18 cellular contexts compared by ENCODE assay signal in the genomic region with DNA sequence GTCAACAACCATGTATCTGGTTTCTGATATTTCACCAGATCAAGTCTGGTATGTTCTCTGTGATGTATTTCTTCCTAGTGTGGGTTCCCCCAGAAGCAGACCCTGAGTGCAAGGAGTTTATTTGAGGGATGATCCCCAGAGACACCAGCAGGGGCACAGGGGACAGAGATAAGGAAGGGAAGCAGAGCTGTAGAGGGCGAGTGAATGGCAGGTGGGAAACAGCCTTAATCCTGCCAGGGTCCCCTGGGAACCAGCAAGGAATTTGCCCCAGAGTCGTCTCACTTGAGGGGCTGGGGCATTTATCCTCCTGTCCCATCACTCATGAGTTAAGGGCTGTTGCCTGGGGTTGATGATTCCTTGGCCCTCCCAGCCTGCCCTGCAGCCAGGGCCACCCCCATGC.
DNase-seq lines count a peak whose midpoint lies in the region; ATAC-seq, FAIRE-seq and TF ChIP-seq lines count a peak whose summit lies in the region.
"Had no signal": no experiment of that assay in that cellular context is flagged by ENCODE, and none has a peak within 500 bp of the region (broad histone marks: within the 10 kb centered on the region; RNA-seq: fewer than 3 reads in every experiment).

No MANE protein-coding gene starts in this region.

- no TSS peak for BruUV-seq in GM12878 (replicated peaks; lab: Mats Ljungman, UMichigan)

- no peak overlapping the region for H3K9ac ChIP-seq in GM12878 (ENCODE audit: control insufficient read depth, insufficient read depth, low read length)
- H3K9ac ChIP-seq in trophoblast cell (ENCODE audit: low read length), result no peak overlapping the region

- POLR2A ChIA-PET in GM12878 (lab: Charles Lee), result no interaction called here

- H3K4me1 ChIP-seq in GM12878 (ENCODE audit: control insufficient read depth, insufficient read depth, low read length) (peaks cover 16% of the 10 kb centered on the region), trophoblast cell (ENCODE audit: control insufficient read depth in 1 of 2, insufficient read depth in 2 of 2, low read length in 2 of 2) (peaks cover 9 to 18% of the 10 kb centered on the region in 2 experiments)
- H3K4me1 ChIP-seq: Peyer's patch had no signal

- SMC1A ChIA-PET in GM12878 (lab: Charles Lee; ENCODE audit: uncharacterized antibody, unreplicated experiment), result no interaction called here

- TF ChIP-seq EP300 in GM12878 (IDR thresholded peaks at IDR 0.05; ENCODE audit: borderline replicate concordance in 1 of 2, control insufficient read depth in 1 of 2, low read depth in 2 of 2, low read length in 2 of 2), result no peak

- RAD21 ChIA-PET in GM12878 (lab: Charles Lee; ENCODE audit: unreplicated experiment), result no interaction called here

- no peak for TF ChIP-seq POLR2A in GM12878 (IDR thresholded peaks at IDR 0.05; ENCODE audit: low read depth, low read length)

- FAIRE-seq in GM12878 (lab: Jason Lieb, UNC), result no peak

- DNase-seq in D341Med (ENCODE audit: low spot score) (peak; percentile 51), NAMALWA (ENCODE audit: low spot score) (peak; percentile 15), GM12878 (ENCODE audit: low read depth, low spot score) (no peak), trophoblast cell (no peak), mucosa of gallbladder (ENCODE audit: low spot score) (no peak)
- no peak for DNase-seq in stimulated activated CD4-positive, alpha-beta T cell treated with anti-CD3 and anti-CD28 coated beads, Interleukin-4, amount 100 ng/mL, for 4 hours
- DNase-seq: ACHN; AML-193; CD8-positive, alpha-beta memory T cell; HCEC 1CT; NCI-H1436; NCI-H2029; NCI-H2171; NCI-H446; Peyer's patch had no signal

- H3K79me1 ChIP-seq in trophoblast cell (ENCODE audit: low read length), result peaks cover 8% of the 10 kb centered on the region

- no peak overlapping the region for H3K4me3 ChIP-seq in GM12878
- H3K4me3 ChIP-seq in trophoblast cell (ENCODE audit: low read depth, low read length), result no peak overlapping the region
- H3K4me3 ChIP-seq: Peyer's patch, SK-N-MC had no signal

- no peak overlapping the region for H3K18ac ChIP-seq in trophoblast cell (ENCODE audit: low read length)

- H3K4me2 ChIP-seq in GM12878 (ENCODE audit: control insufficient read depth, insufficient read depth) (no peak overlapping the region), trophoblast cell (ENCODE audit: low read length) (no peak overlapping the region)

- no peak overlapping the region for H2BK120ac ChIP-seq in trophoblast cell (ENCODE audit: insufficient read depth, low read length, poor library complexity)

- H3K14ac ChIP-seq in trophoblast cell (ENCODE audit: low read length), result no peak overlapping the region

- peak overlapping the region; percentile 52 for H2AK5ac ChIP-seq in trophoblast cell (ENCODE audit: low read length)

- H3K23ac ChIP-seq in trophoblast cell (ENCODE audit: low read length), result no peak overlapping the region

- TF ChIP-seq CTCF in GM12878 (IDR thresholded peaks at IDR 0.05 in 2 of 3, conservative IDR thresholded peaks at IDR 0.05 in 1 of 3; ENCODE audit: control insufficient read depth in 2 of 3, extremely low read depth in 1 of 3, insufficient read depth in 1 of 3, low read depth in 3 of 3, low read length in 3 of 3), result no peak

- no peak overlapping the region for H2BK12ac ChIP-seq in trophoblast cell (ENCODE audit: low read length)

- H3K9me3 ChIP-seq in GM12878 (replicated peaks; ENCODE audit: control insufficient read depth, insufficient read depth, low read length) (peaks cover 2% of the 10 kb centered on the region; the same call in 2 of the 3 replicates), trophoblast cell (ENCODE audit: insufficient read depth, low read depth, low read length) (no peaks in the 10 kb centered on the region)
- H3K9me3 ChIP-seq: Peyer's patch had no signal

- H4K12ac ChIP-seq in trophoblast cell (ENCODE audit: low read depth, low read length), result no peak overlapping the region

- CTCF ChIA-PET in GM12878 (lab: Yijun Ruan, JAX), result no interaction called here

- intact Hi-C loops in GM12878 (cut with micrococcal nuclease; ENCODE audit: unreplicated experiment), result loop anchor here (5.0 kb wide), 1 partner anchor 132 kb away; no protein-coding TSS in a partner anchor

- H4K91ac ChIP-seq in trophoblast cell (ENCODE audit: low read depth, low read length), result no peak overlapping the region

- peak overlapping the region; percentile 1; the same call in 1 of the 2 replicates for H3K27ac ChIP-seq in GM12878 (ENCODE audit: control insufficient read depth, insufficient read depth)
- H3K27ac ChIP-seq in trophoblast cell (ENCODE audit: low read depth, low read length), result no peak overlapping the region
- H3K27ac ChIP-seq: Peyer's patch, SK-N-MC had no signal

- 20% methylated on average over 1 of the region's 2 CpGs for WGBS in GM12878 (ENCODE audit: insufficient coverage, insufficient replicate concordance, low lambda C conversion rate, missing lambda C conversion rate)
- no CpG with 5 or more reads among the region's 2 CpGs for WGBS in trophoblast cell (ENCODE audit: extremely low coverage, insufficient coverage, insufficient read length)

- H3K36me3 ChIP-seq in GM12878 (ENCODE audit: control insufficient read depth in 2 of 2, insufficient read depth in 2 of 2, low read length in 1 of 2) (no peaks in the 10 kb centered on the region), trophoblast cell (ENCODE audit: control insufficient read depth in 1 of 2, insufficient read depth in 2 of 2, low read length in 2 of 2) (no peaks in the 10 kb centered on the region)
- H3K36me3 ChIP-seq: Peyer's patch had no signal

- H3K27me3 ChIP-seq in GM12878 (replicated peaks in 1 of 2; ENCODE audit: control insufficient read depth in 2 of 2, insufficient read depth in 2 of 2, low read length in 1 of 2) (no peaks in the 10 kb centered on the region; a peak in 1 of 4 replicates), trophoblast cell (ENCODE audit: insufficient read depth, low read length) (no peaks in the 10 kb centered on the region)
- H3K27me3 ChIP-seq: Peyer's patch had no signal

- H4K20me1 ChIP-seq in GM12878 (ENCODE audit: control insufficient read depth, insufficient read depth), result no peaks in the 10 kb centered on the region

- ATAC-seq in GM12878, result no peak
- no peak for ATAC-seq in activated CD4-positive, CD25-positive, alpha-beta regulatory T cell treated with anti-CD3 and anti-CD28 coated beads, Interleukin-2, amount 50 U/mL, for 24 hours
- ATAC-seq: Right ventricle myocardium inferior had no signal

- in situ Hi-C loops in GM12878 (cut with MboI), result no loop called here

- H3K79me2 ChIP-seq in GM12878 (ENCODE audit: control insufficient read depth, insufficient read depth, low read length) (no peaks in the 10 kb centered on the region), trophoblast cell (ENCODE audit: control insufficient read depth, insufficient read depth, low read length, poor library complexity) (no peaks in the 10 kb centered on the region)

- no peak overlapping the region for H3K4ac ChIP-seq in trophoblast cell (ENCODE audit: low read depth, low read length)

- TF ChIP-seq RAD21 in GM12878 (IDR thresholded peaks at IDR 0.05; ENCODE audit: insufficient read depth, low read depth, low read length), result no peak

- H2AFZ ChIP-seq in GM12878 (ENCODE audit: control insufficient read depth, low read depth, low read length) (no peak overlapping the region), trophoblast cell (ENCODE audit: insufficient read depth, low read length, poor library complexity) (no peak overlapping the region)

- no peak overlapping the region for H4K8ac ChIP-seq in trophoblast cell (ENCODE audit: low read depth, low read length)

- no peak overlapping the region for H2BK5ac ChIP-seq in trophoblast cell (ENCODE audit: low read depth, low read length, poor library complexity)

TF ChIP-seq in GM12878, 131 proteins besides CTCF, POLR2A, EP300 and RAD21 (continues in another document):
- no peak for TF ChIP-seq GABPA (IDR thresholded peaks at IDR 0.05; ENCODE audit: low read depth)
- TF ChIP-seq BMI1 (IDR thresholded peaks at IDR 0.05; ENCODE audit: borderline replicate concordance), result no peak
- TF ChIP-seq SMARCA5 (IDR thresholded peaks at IDR 0.05), result no peak
- TF ChIP-seq, protein P1, sequence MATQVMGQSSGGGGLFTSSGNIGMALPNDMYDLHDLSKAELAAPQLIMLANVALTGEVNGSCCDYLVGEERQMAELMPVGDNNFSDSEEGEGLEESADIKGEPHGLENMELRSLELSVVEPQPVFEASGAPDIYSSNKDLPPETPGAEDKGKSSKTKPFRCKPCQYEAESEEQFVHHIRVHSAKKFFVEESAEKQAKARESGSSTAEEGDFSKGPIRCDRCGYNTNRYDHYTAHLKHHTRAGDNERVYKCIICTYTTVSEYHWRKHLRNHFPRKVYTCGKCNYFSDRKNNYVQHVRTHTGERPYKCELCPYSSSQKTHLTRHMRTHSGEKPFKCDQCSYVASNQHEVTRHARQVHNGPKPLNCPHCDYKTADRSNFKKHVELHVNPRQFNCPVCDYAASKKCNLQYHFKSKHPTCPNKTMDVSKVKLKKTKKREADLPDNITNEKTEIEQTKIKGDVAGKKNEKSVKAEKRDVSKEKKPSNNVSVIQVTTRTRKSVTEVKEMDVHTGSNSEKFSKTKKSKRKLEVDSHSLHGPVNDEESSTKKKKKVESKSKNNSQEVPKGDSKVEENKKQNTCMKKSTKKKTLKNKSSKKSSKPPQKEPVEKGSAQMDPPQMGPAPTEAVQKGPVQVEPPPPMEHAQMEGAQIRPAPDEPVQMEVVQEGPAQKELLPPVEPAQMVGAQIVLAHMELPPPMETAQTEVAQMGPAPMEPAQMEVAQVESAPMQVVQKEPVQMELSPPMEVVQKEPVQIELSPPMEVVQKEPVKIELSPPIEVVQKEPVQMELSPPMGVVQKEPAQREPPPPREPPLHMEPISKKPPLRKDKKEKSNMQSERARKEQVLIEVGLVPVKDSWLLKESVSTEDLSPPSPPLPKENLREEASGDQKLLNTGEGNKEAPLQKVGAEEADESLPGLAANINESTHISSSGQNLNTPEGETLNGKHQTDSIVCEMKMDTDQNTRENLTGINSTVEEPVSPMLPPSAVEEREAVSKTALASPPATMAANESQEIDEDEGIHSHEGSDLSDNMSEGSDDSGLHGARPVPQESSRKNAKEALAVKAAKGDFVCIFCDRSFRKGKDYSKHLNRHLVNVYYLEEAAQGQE (IDR thresholded peaks at IDR 0.05; ENCODE audit: low read depth, low read length), result no peak
- TF ChIP-seq IRF4 (IDR thresholded peaks at IDR 0.05; ENCODE audit: low read depth, low read length), result no peak
- no peak for TF ChIP-seq SMAD1 (IDR thresholded peaks at IDR 0.05; ENCODE audit: low read depth, partially characterized antibody)
- TF ChIP-seq HDGF (IDR thresholded peaks at IDR 0.05), result no peak
- TF ChIP-seq SREBF1 (IDR thresholded peaks at IDR 0.05; ENCODE audit: low read length), result no peak
- TF ChIP-seq USF1 (IDR thresholded peaks at IDR 0.05; ENCODE audit: borderline replicate concordance, extremely low read length, insufficient read depth, low read depth, low read length), result no peak

Comparison
In these comparisons a context has a peak if more than half of its experiments do, and no peak if none do; other contexts are left out.
1. DNase-seq: peak in D341Med (single experiment) and NAMALWA (single experiment); none in GM12878 (single experiment), trophoblast cell (0 of 2), mucosa of gallbladder (single experiment) and stimulated activated CD4-positive, alpha-beta T cell treated with anti-CD3 and anti-CD28 coated beads, Interleukin-4, amount 100 ng/mL, for 4 hours (0 of 2).